In genomic region chr6:35483062-35483461, GRCh38 we compare ENCODE assay signal across 20 cellular contexts. TPM values are rescaled to one million over a fixed set of nuclear protein-coding genes. Genes with fewer than 3 reads are reported as not detected.
"Had no signal": no experiment of that assay in that cellular context is flagged by ENCODE, and none has a peak within 500 bp of the region (broad histone marks: within the 10 kb centered on the region; RNA-seq: fewer than 3 reads in every experiment).

No MANE protein-coding gene starts in this region.

- H2AFZ ChIP-seq: parathyroid adenoma had no signal

- H3K27me3 ChIP-seq: brain microvascular endothelial cell, upper lobe of right lung had no signal

- H3K27me3 Mint-ChIP-seq: activated B cell treated with CpG ODN at 0.5 μM for 24 hours; activated CD8-positive, alpha-beta T cell treated with anti-CD3 and anti-CD28 coated beads for 36 hours; activated naive CD8-positive, alpha-beta T cell treated with anti-CD3 and anti-CD28 coated beads for 36 hours; effector memory CD8-positive, alpha-beta T cell; naive B cell had no signal

- H3K4me3 ChIP-seq: lung, upper lobe of right lung had no signal

- H3K9ac ChIP-seq: parathyroid adenoma had no signal

- H3K9me3 ChIP-seq: upper lobe of right lung had no signal

- H3K36me3 Mint-ChIP-seq: activated naive CD8-positive, alpha-beta T cell treated with anti-CD3 and anti-CD28 coated beads for 36 hours; naive B cell had no signal

- H3K79me2 ChIP-seq: parathyroid adenoma had no signal

- H3K27ac ChIP-seq: brain microvascular endothelial cell, parathyroid adenoma, upper lobe of right lung had no signal

- H3K36me3 ChIP-seq: upper lobe of right lung had no signal

- H3K4me1 Mint-ChIP-seq: activated B cell treated with CpG ODN at 0.5 μM for 24 hours, naive B cell had no signal

- H3K4me3 Mint-ChIP-seq: activated B cell treated with CpG ODN at 0.5 μM for 24 hours; activated CD8-positive, alpha-beta T cell treated with anti-CD3 and anti-CD28 coated beads for 36 hours; activated naive CD8-positive, alpha-beta T cell treated with anti-CD3 and anti-CD28 coated beads for 36 hours; activated T-cell treated with anti-CD3 and anti-CD28 coated beads, Interleukin-2, amount 50 U/mL, for 72 hours; effector memory CD8-positive, alpha-beta T cell; naive B cell had no signal

- DNase-seq: activated B cell treated with CpG ODN at 0.5 μM for 24 hours; activated CD4-positive, alpha-beta T cell treated with anti-CD3 and anti-CD28 coated beads for 48 hours; activated CD8-positive, alpha-beta T cell treated with anti-CD3 and anti-CD28 coated beads for 36 hours; activated gamma-delta T cell; activated naive CD8-positive, alpha-beta T cell treated with anti-CD3 and anti-CD28 coated beads for 36 hours; activated T-cell treated with anti-CD3 and anti-CD28 coated beads, Interleukin-2, amount 50 U/mL, for 72 hours; amygdala; brain microvascular endothelial cell; dermis blood vessel endothelial cell; effector memory CD8-positive, alpha-beta T cell; naive B cell; retina; stimulated activated CD4-positive, alpha-beta T cell treated with anti-CD3 and anti-CD28 coated beads, Interleukin-15, amount 100 ng/mL, for 24 hours; stimulated activated CD4-positive, alpha-beta T cell treated with anti-CD3 and anti-CD28 coated beads, Interleukin-4, amount 100 ng/mL, for 1 hour; stimulated activated naive CD4-positive, alpha-beta T cell; T-helper 2 cell; upper lobe of right lung had no signal

- H3K9me3 Mint-ChIP-seq: activated B cell treated with CpG ODN at 0.5 μM for 24 hours; activated CD8-positive, alpha-beta T cell treated with anti-CD3 and anti-CD28 coated beads for 36 hours; activated naive CD8-positive, alpha-beta T cell treated with anti-CD3 and anti-CD28 coated beads for 36 hours; activated T-cell treated with anti-CD3 and anti-CD28 coated beads, Interleukin-2, amount 50 U/mL, for 72 hours; effector memory CD8-positive, alpha-beta T cell; naive B cell had no signal

- H3K27ac Mint-ChIP-seq: activated B cell treated with CpG ODN at 0.5 μM for 24 hours; activated CD8-positive, alpha-beta T cell treated with anti-CD3 and anti-CD28 coated beads for 36 hours; activated naive CD8-positive, alpha-beta T cell treated with anti-CD3 and anti-CD28 coated beads for 36 hours; activated T-cell treated with anti-CD3 and anti-CD28 coated beads, Interleukin-2, amount 50 U/mL, for 72 hours; effector memory CD8-positive, alpha-beta T cell had no signal

- FAIRE-seq: islet of Langerhans had no signal

RNA-seq across cellular contexts. Expression of gene TULP1, which starts 29.6 kb away (rescaled TPM):
- total RNA-seq: activated B cell treated with CpG ODN at 0.5 μM for 24 hours; activated CD8-positive, alpha-beta T cell treated with anti-CD3 and anti-CD28 coated beads for 36 hours; activated naive CD8-positive, alpha-beta T cell treated with anti-CD3 and anti-CD28 coated beads for 36 hours; activated T-cell treated with anti-CD3 and anti-CD28 coated beads, Interleukin-2, amount 50 U/mL, for 72 hours; dermis blood vessel endothelial cell; upper lobe of right lung had no signal
